Comparison of ENCODE assay signal across 8 cellular contexts in the genomic region with DNA sequence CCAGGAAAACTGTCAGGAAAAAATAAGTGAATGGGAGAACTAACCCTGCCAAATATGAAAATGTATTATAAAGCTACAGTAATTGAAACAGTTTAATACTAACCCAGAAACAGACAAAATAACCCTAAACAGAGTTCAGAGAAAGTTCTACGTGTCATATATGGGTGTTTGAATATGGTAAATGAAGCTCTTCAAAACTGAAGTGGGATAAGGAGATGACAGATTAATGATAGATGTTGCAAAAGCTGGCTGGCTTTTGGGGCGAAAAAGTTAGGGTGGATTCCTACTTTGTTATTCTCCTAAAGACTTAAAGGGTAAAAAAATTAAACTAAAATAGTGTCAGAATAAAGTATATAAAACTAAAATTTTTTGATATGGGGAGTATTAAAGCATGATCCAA.
"Had no signal": no experiment of that assay in that cellular context is flagged by ENCODE, and none has a peak within 500 bp of the region (broad histone marks: within the 10 kb centered on the region; RNA-seq: fewer than 3 reads in every experiment).

No MANE protein-coding gene starts in this region.

- ATAC-seq: GM12878 had no signal

- H3K4me3 ChIP-seq: GM12878 had no signal

- FAIRE-seq: G401.6, GM12878, GM12891, GM12892, GM18507, GM19239 had no signal

- DNase-seq: GDM1, GF-D8 had no signal
